ENCODE assay signal across 1 cellular context in the genomic region with DNA sequence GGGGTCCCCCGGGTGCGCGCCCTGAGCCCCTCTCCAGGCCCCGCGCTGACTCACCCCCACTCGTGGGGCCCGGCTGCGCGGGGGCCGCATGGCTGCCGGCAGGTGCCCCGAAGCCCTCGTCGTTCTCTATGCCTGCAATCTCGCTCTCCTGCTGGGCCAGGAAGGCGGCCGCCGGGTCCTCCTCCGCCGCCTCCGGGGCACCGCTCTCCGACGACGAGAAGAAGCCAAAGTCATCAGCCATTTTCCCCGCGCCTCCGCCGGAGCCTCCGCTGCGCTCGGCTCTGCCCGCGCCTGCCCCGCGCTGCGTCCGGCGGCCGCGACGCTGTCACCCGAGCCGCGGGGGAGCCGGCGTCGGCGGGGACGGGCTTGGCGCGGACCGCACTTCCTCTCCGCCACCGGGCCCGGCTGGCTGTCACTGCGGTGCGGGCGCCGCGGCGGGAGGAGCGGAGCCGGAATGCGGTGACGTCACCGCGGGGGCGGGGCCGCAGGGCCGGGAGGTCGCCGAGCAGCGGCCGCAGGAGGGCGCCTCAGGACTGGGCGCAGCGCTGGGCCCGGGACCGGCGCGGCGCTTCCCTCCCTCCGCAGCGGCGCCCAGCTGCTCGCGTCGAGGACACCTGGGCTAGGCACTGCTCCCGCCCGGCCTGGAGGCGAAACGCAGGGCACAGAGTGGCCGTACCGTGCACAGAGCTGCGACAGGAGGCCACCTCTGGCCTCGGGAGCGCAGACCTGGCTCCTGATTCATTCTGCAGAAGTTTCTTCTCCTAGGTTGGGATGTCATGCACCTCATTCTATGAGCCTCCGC.
TF ChIP-seq lines count a peak whose summit lies in the region.

A gene with protein sequence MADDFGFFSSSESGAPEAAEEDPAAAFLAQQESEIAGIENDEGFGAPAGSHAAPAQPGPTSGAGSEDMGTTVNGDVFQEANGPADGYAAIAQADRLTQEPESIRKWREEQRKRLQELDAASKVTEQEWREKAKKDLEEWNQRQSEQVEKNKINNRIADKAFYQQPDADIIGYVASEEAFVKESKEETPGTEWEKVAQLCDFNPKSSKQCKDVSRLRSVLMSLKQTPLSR (minus strand): TSS at position 417 of the 802 bp plus-strand sequence. CDS start 176 bp downstream, at position 241.

TF ChIP-seq in HepG2, 621 proteins besides CTCF, POLR2A, EP300 and RAD21 (continued from another document and continues in another):
- TF ChIP-seq, protein P1, sequence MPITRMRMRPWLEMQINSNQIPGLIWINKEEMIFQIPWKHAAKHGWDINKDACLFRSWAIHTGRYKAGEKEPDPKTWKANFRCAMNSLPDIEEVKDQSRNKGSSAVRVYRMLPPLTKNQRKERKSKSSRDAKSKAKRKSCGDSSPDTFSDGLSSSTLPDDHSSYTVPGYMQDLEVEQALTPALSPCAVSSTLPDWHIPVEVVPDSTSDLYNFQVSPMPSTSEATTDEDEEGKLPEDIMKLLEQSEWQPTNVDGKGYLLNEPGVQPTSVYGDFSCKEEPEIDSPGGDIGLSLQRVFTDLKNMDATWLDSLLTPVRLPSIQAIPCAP (CRISPR knock-in tag; IDR thresholded peaks at IDR 0.05; ENCODE audit: low read depth) = no peak
- TF ChIP-seq, protein P2, sequence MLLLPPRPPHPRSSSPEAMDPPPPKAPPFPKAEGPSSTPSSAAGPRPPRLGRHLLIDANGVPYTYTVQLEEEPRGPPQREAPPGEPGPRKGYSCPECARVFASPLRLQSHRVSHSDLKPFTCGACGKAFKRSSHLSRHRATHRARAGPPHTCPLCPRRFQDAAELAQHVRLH (CRISPR knock-in tag; IDR thresholded peaks at IDR 0.05; ENCODE audit: borderline replicate concordance, low read depth) = no peak
- TF ChIP-seq, protein P3, sequence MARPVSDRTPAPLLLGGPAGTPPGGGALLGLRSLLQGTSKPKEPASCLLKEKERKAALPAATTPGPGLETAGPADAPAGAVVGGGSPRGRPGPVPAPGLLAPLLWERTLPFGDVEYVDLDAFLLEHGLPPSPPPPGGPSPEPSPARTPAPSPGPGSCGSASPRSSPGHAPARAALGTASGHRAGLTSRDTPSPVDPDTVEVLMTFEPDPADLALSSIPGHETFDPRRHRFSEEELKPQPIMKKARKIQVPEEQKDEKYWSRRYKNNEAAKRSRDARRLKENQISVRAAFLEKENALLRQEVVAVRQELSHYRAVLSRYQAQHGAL (CRISPR knock-in tag; IDR thresholded peaks at IDR 0.05; ENCODE audit: not compliant biosample characterization) = no peak
- TF ChIP-seq U2AF2 (IDR thresholded peaks at IDR 0.05; ENCODE audit: low read depth, low read length) (no peak), JUN (CRISPR knock-in tag; IDR thresholded peaks at IDR 0.05) (0 out of 2 replicates have a peak, but pooled peaks have one; percentile 49), TEAD2 (CRISPR knock-in tag; IDR thresholded peaks at IDR 0.05) (no peak), MXD4 (CRISPR knock-in tag; IDR thresholded peaks at IDR 0.05) (no peak), ZNF747 (CRISPR knock-in tag; IDR thresholded peaks at IDR 0.05; ENCODE audit: borderline replicate concordance) (no peak), SP140L (CRISPR knock-in tag; IDR thresholded peaks at IDR 0.05; ENCODE audit: borderline replicate concordance) (no peak), ZNF674 (CRISPR knock-in tag; IDR thresholded peaks at IDR 0.05; ENCODE audit: low read depth) (no peak), ZNF501 (CRISPR knock-in tag; IDR thresholded peaks at IDR 0.05) (no peak), ZNF44 (CRISPR knock-in tag; IDR thresholded peaks at IDR 0.05) (no peak), ZNF556 (CRISPR knock-in tag; IDR thresholded peaks at IDR 0.05; ENCODE audit: borderline replicate concordance) (peak; percentile 58; the same call in 1 of the 2 replicates), KLF13 (CRISPR knock-in tag; IDR thresholded peaks at IDR 0.05) (no peak), ZNF546 (CRISPR knock-in tag; conservative IDR thresholded peaks at IDR 0.05) (0 out of 2 replicates have a peak, but pooled peaks have one; percentile 16), MAFG (CRISPR knock-in tag; IDR thresholded peaks at IDR 0.05) (no peak), ZNF615 (CRISPR knock-in tag; IDR thresholded peaks at IDR 0.05; ENCODE audit: borderline replicate concordance) (no peak), ZNF34 (CRISPR knock-in tag; IDR thresholded peaks at IDR 0.05; ENCODE audit: borderline replicate concordance) (no peak), IRF2 (CRISPR knock-in tag; IDR thresholded peaks at IDR 0.05) (peak; percentile 84), SOX13 (IDR thresholded peaks at IDR 0.05) (no peak), SOX13 (CRISPR knock-in tag; conservative IDR thresholded peaks at IDR 0.05 in 1 of 2, IDR thresholded peaks at IDR 0.05 in 1 of 2) (no peak), ZNF224 (CRISPR knock-in tag; IDR thresholded peaks at IDR 0.05) (no peak), KMT2A (CRISPR knock-in tag; IDR thresholded peaks at IDR 0.05) (peak; percentile 69; the same call in 1 of the 2 replicates), CBFB (CRISPR knock-in tag; IDR thresholded peaks at IDR 0.05) (peak; percentile 36; the same call in 1 of the 2 replicates), CBX5 (CRISPR knock-in tag; IDR thresholded peaks at IDR 0.05; ENCODE audit: borderline replicate concordance) (peak; percentile 52; the same call in 1 of the 2 replicates), ZNF850 (CRISPR knock-in tag; conservative IDR thresholded peaks at IDR 0.05) (peak; percentile 100), ZNF264 (CRISPR knock-in tag; IDR thresholded peaks at IDR 0.05) (no peak), TBX3 (IDR thresholded peaks at IDR 0.05; ENCODE audit: borderline replicate concordance) (no peak), KDM4B (CRISPR knock-in tag; IDR thresholded peaks at IDR 0.05) (no peak), ZZZ3 (CRISPR knock-in tag; IDR thresholded peaks at IDR 0.05; ENCODE audit: borderline replicate concordance) (no peak), HOXD1 (CRISPR knock-in tag; IDR thresholded peaks at IDR 0.05) (0 out of 2 replicates have a peak, but pooled peaks have one; percentile 28)
- TF ChIP-seq, protein P4, sequence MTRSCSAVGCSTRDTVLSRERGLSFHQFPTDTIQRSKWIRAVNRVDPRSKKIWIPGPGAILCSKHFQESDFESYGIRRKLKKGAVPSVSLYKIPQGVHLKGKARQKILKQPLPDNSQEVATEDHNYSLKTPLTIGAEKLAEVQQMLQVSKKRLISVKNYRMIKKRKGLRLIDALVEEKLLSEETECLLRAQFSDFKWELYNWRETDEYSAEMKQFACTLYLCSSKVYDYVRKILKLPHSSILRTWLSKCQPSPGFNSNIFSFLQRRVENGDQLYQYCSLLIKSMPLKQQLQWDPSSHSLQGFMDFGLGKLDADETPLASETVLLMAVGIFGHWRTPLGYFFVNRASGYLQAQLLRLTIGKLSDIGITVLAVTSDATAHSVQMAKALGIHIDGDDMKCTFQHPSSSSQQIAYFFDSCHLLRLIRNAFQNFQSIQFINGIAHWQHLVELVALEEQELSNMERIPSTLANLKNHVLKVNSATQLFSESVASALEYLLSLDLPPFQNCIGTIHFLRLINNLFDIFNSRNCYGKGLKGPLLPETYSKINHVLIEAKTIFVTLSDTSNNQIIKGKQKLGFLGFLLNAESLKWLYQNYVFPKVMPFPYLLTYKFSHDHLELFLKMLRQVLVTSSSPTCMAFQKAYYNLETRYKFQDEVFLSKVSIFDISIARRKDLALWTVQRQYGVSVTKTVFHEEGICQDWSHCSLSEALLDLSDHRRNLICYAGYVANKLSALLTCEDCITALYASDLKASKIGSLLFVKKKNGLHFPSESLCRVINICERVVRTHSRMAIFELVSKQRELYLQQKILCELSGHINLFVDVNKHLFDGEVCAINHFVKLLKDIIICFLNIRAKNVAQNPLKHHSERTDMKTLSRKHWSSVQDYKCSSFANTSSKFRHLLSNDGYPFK (CRISPR knock-in tag; IDR thresholded peaks at IDR 0.05; ENCODE audit: borderline replicate concordance) = no peak
- TF ChIP-seq, protein P5, sequence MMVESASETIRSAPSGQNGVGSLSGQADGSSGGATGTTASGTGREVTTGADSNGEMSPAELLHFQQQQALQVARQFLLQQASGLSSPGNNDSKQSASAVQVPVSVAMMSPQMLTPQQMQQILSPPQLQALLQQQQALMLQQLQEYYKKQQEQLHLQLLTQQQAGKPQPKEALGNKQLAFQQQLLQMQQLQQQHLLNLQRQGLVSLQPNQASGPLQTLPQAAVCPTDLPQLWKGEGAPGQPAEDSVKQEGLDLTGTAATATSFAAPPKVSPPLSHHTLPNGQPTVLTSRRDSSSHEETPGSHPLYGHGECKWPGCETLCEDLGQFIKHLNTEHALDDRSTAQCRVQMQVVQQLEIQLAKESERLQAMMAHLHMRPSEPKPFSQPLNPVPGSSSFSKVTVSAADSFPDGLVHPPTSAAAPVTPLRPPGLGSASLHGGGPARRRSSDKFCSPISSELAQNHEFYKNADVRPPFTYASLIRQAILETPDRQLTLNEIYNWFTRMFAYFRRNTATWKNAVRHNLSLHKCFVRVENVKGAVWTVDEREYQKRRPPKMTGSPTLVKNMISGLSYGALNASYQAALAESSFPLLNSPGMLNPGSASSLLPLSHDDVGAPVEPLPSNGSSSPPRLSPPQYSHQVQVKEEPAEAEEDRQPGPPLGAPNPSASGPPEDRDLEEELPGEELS (CRISPR knock-in tag; IDR thresholded peaks at IDR 0.05) = no peak
- TF ChIP-seq, protein P6, sequence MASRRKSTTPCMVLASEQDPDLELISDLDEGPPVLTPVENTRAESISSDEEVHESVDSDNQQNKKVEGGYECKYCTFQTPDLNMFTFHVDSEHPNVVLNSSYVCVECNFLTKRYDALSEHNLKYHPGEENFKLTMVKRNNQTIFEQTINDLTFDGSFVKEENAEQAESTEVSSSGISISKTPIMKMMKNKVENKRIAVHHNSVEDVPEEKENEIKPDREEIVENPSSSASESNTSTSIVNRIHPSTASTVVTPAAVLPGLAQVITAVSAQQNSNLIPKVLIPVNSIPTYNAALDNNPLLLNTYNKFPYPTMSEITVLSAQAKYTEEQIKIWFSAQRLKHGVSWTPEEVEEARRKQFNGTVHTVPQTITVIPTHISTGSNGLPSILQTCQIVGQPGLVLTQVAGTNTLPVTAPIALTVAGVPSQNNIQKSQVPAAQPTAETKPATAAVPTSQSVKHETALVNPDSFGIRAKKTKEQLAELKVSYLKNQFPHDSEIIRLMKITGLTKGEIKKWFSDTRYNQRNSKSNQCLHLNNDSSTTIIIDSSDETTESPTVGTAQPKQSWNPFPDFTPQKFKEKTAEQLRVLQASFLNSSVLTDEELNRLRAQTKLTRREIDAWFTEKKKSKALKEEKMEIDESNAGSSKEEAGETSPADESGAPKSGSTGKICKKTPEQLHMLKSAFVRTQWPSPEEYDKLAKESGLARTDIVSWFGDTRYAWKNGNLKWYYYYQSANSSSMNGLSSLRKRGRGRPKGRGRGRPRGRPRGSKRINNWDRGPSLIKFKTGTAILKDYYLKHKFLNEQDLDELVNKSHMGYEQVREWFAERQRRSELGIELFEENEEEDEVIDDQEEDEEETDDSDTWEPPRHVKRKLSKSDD (CRISPR knock-in tag; IDR thresholded peaks at IDR 0.05; ENCODE audit: low read depth) = peak; percentile 66; the same call in 1 of the 2 replicates
- TF ChIP-seq, protein P7, sequence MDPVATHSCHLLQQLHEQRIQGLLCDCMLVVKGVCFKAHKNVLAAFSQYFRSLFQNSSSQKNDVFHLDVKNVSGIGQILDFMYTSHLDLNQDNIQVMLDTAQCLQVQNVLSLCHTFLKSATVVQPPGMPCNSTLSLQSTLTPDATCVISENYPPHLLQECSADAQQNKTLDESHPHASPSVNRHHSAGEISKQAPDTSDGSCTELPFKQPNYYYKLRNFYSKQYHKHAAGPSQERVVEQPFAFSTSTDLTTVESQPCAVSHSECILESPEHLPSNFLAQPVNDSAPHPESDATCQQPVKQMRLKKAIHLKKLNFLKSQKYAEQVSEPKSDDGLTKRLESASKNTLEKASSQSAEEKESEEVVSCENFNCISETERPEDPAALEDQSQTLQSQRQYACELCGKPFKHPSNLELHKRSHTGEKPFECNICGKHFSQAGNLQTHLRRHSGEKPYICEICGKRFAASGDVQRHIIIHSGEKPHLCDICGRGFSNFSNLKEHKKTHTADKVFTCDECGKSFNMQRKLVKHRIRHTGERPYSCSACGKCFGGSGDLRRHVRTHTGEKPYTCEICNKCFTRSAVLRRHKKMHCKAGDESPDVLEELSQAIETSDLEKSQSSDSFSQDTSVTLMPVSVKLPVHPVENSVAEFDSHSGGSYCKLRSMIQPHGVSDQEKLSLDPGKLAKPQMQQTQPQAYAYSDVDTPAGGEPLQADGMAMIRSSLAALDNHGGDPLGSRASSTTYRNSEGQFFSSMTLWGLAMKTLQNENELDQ (CRISPR knock-in tag; IDR thresholded peaks at IDR 0.05; ENCODE audit: borderline replicate concordance) = no peak
- TF ChIP-seq, protein P8, sequence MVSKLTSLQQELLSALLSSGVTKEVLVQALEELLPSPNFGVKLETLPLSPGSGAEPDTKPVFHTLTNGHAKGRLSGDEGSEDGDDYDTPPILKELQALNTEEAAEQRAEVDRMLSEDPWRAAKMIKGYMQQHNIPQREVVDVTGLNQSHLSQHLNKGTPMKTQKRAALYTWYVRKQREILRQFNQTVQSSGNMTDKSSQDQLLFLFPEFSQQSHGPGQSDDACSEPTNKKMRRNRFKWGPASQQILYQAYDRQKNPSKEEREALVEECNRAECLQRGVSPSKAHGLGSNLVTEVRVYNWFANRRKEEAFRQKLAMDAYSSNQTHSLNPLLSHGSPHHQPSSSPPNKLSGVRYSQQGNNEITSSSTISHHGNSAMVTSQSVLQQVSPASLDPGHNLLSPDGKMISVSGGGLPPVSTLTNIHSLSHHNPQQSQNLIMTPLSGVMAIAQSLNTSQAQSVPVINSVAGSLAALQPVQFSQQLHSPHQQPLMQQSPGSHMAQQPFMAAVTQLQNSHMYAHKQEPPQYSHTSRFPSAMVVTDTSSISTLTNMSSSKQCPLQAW (CRISPR knock-in tag; IDR thresholded peaks at IDR 0.05) = no peak
- TF ChIP-seq, protein P9, sequence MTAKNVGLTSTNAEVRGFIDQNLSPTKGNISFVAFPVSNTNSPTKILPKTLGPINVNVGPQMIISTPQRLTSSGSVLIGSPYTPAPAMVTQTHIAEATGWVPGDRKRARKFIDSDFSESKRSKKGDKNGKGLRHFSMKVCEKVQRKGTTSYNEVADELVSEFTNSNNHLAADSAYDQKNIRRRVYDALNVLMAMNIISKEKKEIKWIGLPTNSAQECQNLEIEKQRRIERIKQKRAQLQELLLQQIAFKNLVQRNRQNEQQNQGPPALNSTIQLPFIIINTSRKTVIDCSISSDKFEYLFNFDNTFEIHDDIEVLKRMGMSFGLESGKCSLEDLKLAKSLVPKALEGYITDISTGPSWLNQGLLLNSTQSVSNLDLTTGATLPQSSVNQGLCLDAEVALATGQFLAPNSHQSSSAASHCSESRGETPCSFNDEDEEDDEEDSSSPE (CRISPR knock-in tag; IDR thresholded peaks at IDR 0.05) = peak; percentile 74
